In genomic region chr2:48250943-48251342, GRCh38 we compare ENCODE assay signal across 11 cellular contexts.
DNase-seq lines count a peak whose midpoint lies in the region; ATAC-seq lines count a peak whose summit lies in the region.
"Had no signal": no experiment of that assay in that cellular context is flagged by ENCODE, and none has a peak within 500 bp of the region (broad histone marks: within the 10 kb centered on the region; RNA-seq: fewer than 3 reads in every experiment).

No MANE protein-coding gene starts in this region.

- no peak overlapping the region for H2BK15ac ChIP-seq in mesenchymal stem cell (ENCODE audit: low read depth, poor library complexity, severe bottlenecking)

- H3K4ac ChIP-seq in mesenchymal stem cell (ENCODE audit: low read depth in 1 of 2, low read length in 2 of 2) = no peak overlapping the region

- H3K4me2 ChIP-seq in mesenchymal stem cell (ENCODE audit: low read length, poor library complexity, severe bottlenecking) = no peak overlapping the region

- H3K23ac ChIP-seq in mesenchymal stem cell (ENCODE audit: low read length in 2 of 2) = no peak overlapping the region

- H3K18ac ChIP-seq in mesenchymal stem cell (ENCODE audit: low read depth in 1 of 2, low read length in 2 of 2) = no peak overlapping the region

- peak; percentile 36 for DNase-seq in OCI-M1 (lab: John Stamatoyannopoulos, UW)
- peak; percentile 47 for DNase-seq in mesenchymal stem cell
- DNase-seq in NCI-H146 treated with DMSO at 0.1 percent for 48 hours (lab: John Stamatoyannopoulos, UW; ENCODE audit: unreplicated experiment) = no peak
- DNase-seq in NCI-H2081 treated with DMSO at 0.1 percent for 48 hours (lab: John Stamatoyannopoulos, UW) = no peak
- no peak for DNase-seq in hypothalamus (lab: John Stamatoyannopoulos, UW)
- DNase-seq: DMS79, heart left ventricle, NCI-H187, SHP77 had no signal

- H4K91ac ChIP-seq in mesenchymal stem cell (ENCODE audit: low read length) = no peak overlapping the region

- ATAC-seq in GM18909 (IDR thresholded peaks at IDR 0.05; ENCODE audit: poor library complexity, unreplicated experiment) (peak; percentile 58), HG02885 (IDR thresholded peaks at IDR 0.05; ENCODE audit: poor library complexity, unreplicated experiment) (peak; percentile 47)
- ATAC-seq: heart left ventricle had no signal

- H2AK5ac ChIP-seq in mesenchymal stem cell (ENCODE audit: low read length, severe bottlenecking) = no peak overlapping the region

- no peak overlapping the region for H3K4me3 ChIP-seq in mesenchymal stem cell (ENCODE audit: insufficient read depth in 1 of 2, low read depth in 1 of 2, low read length in 2 of 2)
- H3K4me3 ChIP-seq: heart left ventricle had no signal

- WGBS in mesenchymal stem cell = no CpG with 5 or more reads among the region's 3 CpGs

- H2BK12ac ChIP-seq in mesenchymal stem cell (ENCODE audit: low read length in 2 of 2) = no peak overlapping the region

- no peaks in the 10 kb centered on the region for H3K9me3 ChIP-seq in mesenchymal stem cell (ENCODE audit: control insufficient read depth, low read length)

- no peak overlapping the region for H3K9ac ChIP-seq in mesenchymal stem cell (ENCODE audit: low read length)

- no peak overlapping the region for H2BK5ac ChIP-seq in mesenchymal stem cell (ENCODE audit: low read depth, low read length, poor library complexity, severe bottlenecking)

- H2AFZ ChIP-seq in mesenchymal stem cell (ENCODE audit: low read depth, low read length) = no peak overlapping the region

- no peaks in the 10 kb centered on the region for H3K79me1 ChIP-seq in mesenchymal stem cell (replicated peaks; ENCODE audit: low read length, poor library complexity, severe bottlenecking)

- no peaks in the 10 kb centered on the region for H3K27me3 ChIP-seq in mesenchymal stem cell (ENCODE audit: control insufficient read depth in 1 of 2, insufficient read depth in 1 of 2, low read length in 2 of 2)
- H3K27me3 ChIP-seq: heart left ventricle had no signal

- no peak overlapping the region for H2BK120ac ChIP-seq in mesenchymal stem cell (ENCODE audit: low read depth, low read length)

- no peaks in the 10 kb centered on the region for H3K36me3 ChIP-seq in mesenchymal stem cell (ENCODE audit: control insufficient read depth in 1 of 2, insufficient read depth in 2 of 2, low read depth in 1 of 2, low read length in 2 of 2)
- H3K36me3 ChIP-seq: heart left ventricle had no signal

- no peaks in the 10 kb centered on the region for H3K4me1 ChIP-seq in mesenchymal stem cell (ENCODE audit: control insufficient read depth, insufficient read depth, low read depth, low read length)

- H3K27ac ChIP-seq in mesenchymal stem cell (ENCODE audit: low read length, poor library complexity, severe bottlenecking) = no peak overlapping the region

- no peak overlapping the region for H3K14ac ChIP-seq in mesenchymal stem cell (ENCODE audit: low read length in 2 of 2)

- H4K8ac ChIP-seq in mesenchymal stem cell (ENCODE audit: low read length) = no peak overlapping the region

Comparison
In these comparisons a context has a peak if more than half of its experiments do, and no peak if none do; other contexts are left out.
1. DNase-seq: peak in OCI-M1 (single experiment) and mesenchymal stem cell (single experiment); none in NCI-H146 treated with DMSO at 0.1 percent for 48 hours (single experiment), NCI-H2081 treated with DMSO at 0.1 percent for 48 hours (single experiment) and hypothalamus (0 of 51).